ENCODE assay signal across 8 cellular contexts in genomic region chr2:176129013-176129796, GRCh38. TPM values are rescaled to one million over a fixed set of nuclear protein-coding genes. Genes with fewer than 3 reads are reported as not detected.
DNase-seq lines count a peak whose midpoint lies in the region; ATAC-seq and TF ChIP-seq lines count a peak whose summit lies in the region.

Gene HOXD8 (plus strand): TSS chr2:176129705. CDS start chr2:176130367, 662 bp downstream.

- no peak for TF ChIP-seq RAD21 in IMR-90 (IDR thresholded peaks at IDR 0.05; ENCODE audit: low read length)

- no peak within 1 kb of the TSS for H4K5ac ChIP-seq in IMR-90 (ENCODE audit: low read depth, low read length)

- H4K20me1 ChIP-seq in BLaER1 treated with 17β-estradiol and CSF1 and Interleukin-3, amounts not matched to agents 10 nM and 100 nM: peaks cover 0 to 66% (median 44%) of the 10 kb centered on the region in 11 experiments; a peak in 16 of 22 replicates
- no peaks in the 10 kb centered on the region for H4K20me1 ChIP-seq in IMR-90 (ENCODE audit: insufficient read depth, low read length)

- peaks cover 10% of the 10 kb centered on the region for H3K36me3 Mint-ChIP-seq in activated CD4-positive, alpha-beta memory T cell treated with anti-CD3 and anti-CD28 coated beads, Interleukin-2, amount 10 ng/mL, durations not matched to agents 7 days and 5 days (ENCODE audit: low read depth)

- no peak for TF ChIP-seq POLR2A in IMR-90 (IDR thresholded peaks at IDR 0.05; ENCODE audit: low read depth, low read length)
- TF ChIP-seq POLR2A in sigmoid colon (IDR thresholded peaks at IDR 0.05): no peak

- peak within 1 kb of the TSS; percentile 63 for H3K27ac Mint-ChIP-seq in activated CD4-positive, alpha-beta memory T cell treated with anti-CD3 and anti-CD28 coated beads, Interleukin-2, amount 10 ng/mL, durations not matched to agents 7 days and 5 days

- H3K79me1 ChIP-seq in IMR-90 (ENCODE audit: low read depth in 1 of 2, low read length in 2 of 2): no peaks in the 10 kb centered on the region

- CTCF ChIA-PET in IMR-90 (lab: Yijun Ruan, JAX): interaction anchor here (3.0 to 3.7 kb wide), 2 partner anchors 425 to 1019 kb away, joined by 19 to 22 read pairs; no protein-coding TSS in a partner anchor
- CTCF ChIA-PET in activated CD4-positive, alpha-beta memory T cell treated with anti-CD3 and anti-CD28 coated beads, Interleukin-2, amount 10 ng/mL, durations not matched to agents 7 days and 5 days (lab: Charles Lee): interaction anchor here (2.4 to 4.0 kb wide), 4 partner anchors 10 to 523 kb away, joined by 9 to 43 read pairs (median 18); no protein-coding TSS in a partner anchor

- peak within 1 kb of the TSS in 8 of 10 experiments; percentile 0 to 46 (median 36); a peak in 12 of 20 replicates for H3K4me3 ChIP-seq in BLaER1 treated with 17β-estradiol and CSF1 and Interleukin-3, amounts not matched to agents 10 nM and 100 nM
- H3K4me3 ChIP-seq in IMR-90 (ENCODE audit: insufficient read depth, low read depth, low read length): peak within 1 kb of the TSS; percentile 7; the same call in 1 of the 2 replicates
- peak within 1 kb of the TSS; percentile 37 to 69 (median 50) for H3K4me3 ChIP-seq in sigmoid colon

- H3K4me3 Mint-ChIP-seq in activated CD4-positive, alpha-beta memory T cell treated with anti-CD3 and anti-CD28 coated beads, Interleukin-2, amount 10 ng/mL, durations not matched to agents 7 days and 5 days: peak within 1 kb of the TSS; percentile 40

- no peak within 1 kb of the TSS for H3K56ac ChIP-seq in IMR-90 (ENCODE audit: extremely low read depth, insufficient read depth, low read length)

- no peak within 1 kb of the TSS; the same call in 1 of the 2 replicates for H3K23ac ChIP-seq in IMR-90 (ENCODE audit: low read depth, low read length)

- intact Hi-C loops in IMR-90 (cut with micrococcal nuclease) (no loop called here), left cardiac atrium (cut with DNase I) (loop anchor here (2.0 to 10.0 kb wide), 5 partner anchors 508 to 1018 kb away; no protein-coding TSS in a partner anchor), sigmoid colon (cut with DNase I) (loop anchor here (2.0 kb wide), 1 partner anchor 510 kb away; no protein-coding TSS in a partner anchor)

- DNase-seq in IMR-90 (peak; percentile 9), left cardiac atrium (no peak), sigmoid colon (peak; percentile 89), NOMO-1 treated with DMSO at 0.1 percent for 48 hours (lab: John Stamatoyannopoulos, UW; ENCODE audit: unreplicated experiment) (no peak)
- no peak for DNase-seq in activated CD4-positive, alpha-beta memory T cell treated with anti-CD3 and anti-CD28 coated beads, Interleukin-2, amount 10 ng/mL, durations not matched to agents 7 days and 5 days

- H2AFZ ChIP-seq in IMR-90 (replicated peaks; ENCODE audit: low read length, poor library complexity): peak within 1 kb of the TSS; percentile 70

- H3K9me1 ChIP-seq in IMR-90 (ENCODE audit: insufficient read depth, low read length): no peaks in the 10 kb centered on the region

- H3K9me3 Mint-ChIP-seq in activated CD4-positive, alpha-beta memory T cell treated with anti-CD3 and anti-CD28 coated beads, Interleukin-2, amount 10 ng/mL, durations not matched to agents 7 days and 5 days: no peaks in the 10 kb centered on the region

- H3K9ac ChIP-seq in BLaER1 treated with 17β-estradiol and CSF1 and Interleukin-3, amounts not matched to agents 10 nM and 100 nM: no peak within 1 kb of the TSS
- H3K9ac ChIP-seq in IMR-90 (ENCODE audit: low read depth, low read length): no peak within 1 kb of the TSS

- no peak within 1 kb of the TSS for H4K91ac ChIP-seq in IMR-90 (ENCODE audit: insufficient read depth, low read depth, low read length)

- H3K4me1 Mint-ChIP-seq in activated CD4-positive, alpha-beta memory T cell treated with anti-CD3 and anti-CD28 coated beads, Interleukin-2, amount 10 ng/mL, durations not matched to agents 7 days and 5 days: peaks cover 22% of the 10 kb centered on the region

- no peak within 1 kb of the TSS for H2BK20ac ChIP-seq in IMR-90 (ENCODE audit: low read depth, low read length)

- peak; percentile 21 for ATAC-seq in IMR-90 (ENCODE audit: low read depth)
- peak; percentile 36 to 48 for ATAC-seq in left cardiac atrium
- ATAC-seq in HG03175 (IDR thresholded peaks at IDR 0.05; ENCODE audit: unreplicated experiment): no peak
- no peak for ATAC-seq in GM21381 (IDR thresholded peaks at IDR 0.05; ENCODE audit: unreplicated experiment)

- no peak within 1 kb of the TSS for H3K27ac ChIP-seq in BLaER1 treated with 17β-estradiol and CSF1 and Interleukin-3, amounts not matched to agents 10 nM and 100 nM
- H3K27ac ChIP-seq in IMR-90 (ENCODE audit: insufficient read depth, low read length) (no peak within 1 kb of the TSS), sigmoid colon (peak within 1 kb of the TSS; percentile 72 to 93 (median 87))

- H3K4me2 ChIP-seq in BLaER1 treated with 17β-estradiol and CSF1 and Interleukin-3, amounts not matched to agents 10 nM and 100 nM: peak within 1 kb of the TSS; percentile 31 to 96 (median 66)
- H3K4me2 ChIP-seq in IMR-90 (ENCODE audit: low read depth, low read length): peak within 1 kb of the TSS; percentile 28; the same call in 1 of the 2 replicates

- no TSS peak for BruUV-seq in IMR-90 (replicated peaks; lab: Mats Ljungman, UMichigan)

- no peaks in the 10 kb centered on the region for H3K36me3 ChIP-seq in BLaER1 treated with 17β-estradiol and CSF1 and Interleukin-3, amounts not matched to agents 10 nM and 100 nM
- H3K36me3 ChIP-seq in IMR-90 (ENCODE audit: control insufficient read depth, insufficient read depth, low read length): no peaks in the 10 kb centered on the region
- no peaks in the 10 kb centered on the region for H3K36me3 ChIP-seq in sigmoid colon

- no peak within 1 kb of the TSS for H2AK9ac ChIP-seq in IMR-90 (replicated peaks; ENCODE audit: low read depth, low read length, poor library complexity)

- H3K14ac ChIP-seq in IMR-90 (replicated peaks; ENCODE audit: low read depth, low read length): no peak within 1 kb of the TSS

- peaks cover 81% of the 10 kb centered on the region for H3K27me3 Mint-ChIP-seq in activated CD4-positive, alpha-beta memory T cell treated with anti-CD3 and anti-CD28 coated beads, Interleukin-2, amount 10 ng/mL, durations not matched to agents 7 days and 5 days

- H3K18ac ChIP-seq in IMR-90 (ENCODE audit: low read depth, low read length): no peak within 1 kb of the TSS

- H2BK15ac ChIP-seq in IMR-90 (ENCODE audit: low read depth, low read length): no peak within 1 kb of the TSS

- H2BK120ac ChIP-seq in IMR-90 (ENCODE audit: low read depth, low read length): no peak within 1 kb of the TSS

- H2AK5ac ChIP-seq in IMR-90 (ENCODE audit: low read depth, low read length): no peak within 1 kb of the TSS

- H3K27me3 ChIP-seq in BLaER1 treated with 17β-estradiol and CSF1 and Interleukin-3, amounts not matched to agents 10 nM and 100 nM: peaks cover 100% of the 10 kb centered on the region in 11 experiments
- H3K27me3 ChIP-seq in IMR-90 (ENCODE audit: control insufficient read depth, insufficient read depth, low read length) (peaks cover 87% of the 10 kb centered on the region), sigmoid colon (peaks cover 11 to 69% (median 65%) of the 10 kb centered on the region in 3 donors)

- no peak within 1 kb of the TSS for H2BK5ac ChIP-seq in IMR-90 (ENCODE audit: low read depth, low read length, poor library complexity, severe bottlenecking)

- TF ChIP-seq EP300 in sigmoid colon (IDR thresholded peaks at IDR 0.05): no peak

- H3K4ac ChIP-seq in IMR-90 (ENCODE audit: low read depth, low read length): no peak within 1 kb of the TSS

- no peak within 1 kb of the TSS for H4K8ac ChIP-seq in IMR-90 (ENCODE audit: low read depth in 2 of 2, low read length in 2 of 2)

- H3K4me1 ChIP-seq in BLaER1 treated with 17β-estradiol and CSF1 and Interleukin-3, amounts not matched to agents 10 nM and 100 nM: peaks cover 10 to 22% (median 15%) of the 10 kb centered on the region in 10 experiments; a peak in 13 of 20 replicates
- no peaks in the 10 kb centered on the region for H3K4me1 ChIP-seq in IMR-90 (ENCODE audit: control insufficient read depth, insufficient read depth, low read length)
- peaks cover 0 to 49% (median 33%) of the 10 kb centered on the region in 4 donors for H3K4me1 ChIP-seq in sigmoid colon

- dilution Hi-C loops in IMR-90 (cut with HindIII; ENCODE audit: low sequenced_read_pairs, unreplicated experiment): no loop called here

- in situ Hi-C loops in IMR-90 (cut with MboI; ENCODE audit: low sequenced_read_pairs): loop anchor here (5.0 to 10.0 kb wide), 4 partner anchors 326 to 1026 kb away; no protein-coding TSS in a partner anchor

- peaks cover 10 to 23% (median 18%) of the 10 kb centered on the region in 11 experiments for H3K9me3 ChIP-seq in BLaER1 treated with 17β-estradiol and CSF1 and Interleukin-3, amounts not matched to agents 10 nM and 100 nM (replicated peaks in 1 of 11)
- H3K9me3 ChIP-seq in IMR-90 (ENCODE audit: control insufficient read depth, insufficient read depth, low read length) (no peaks in the 10 kb centered on the region; the same call in none of the 2 replicates), sigmoid colon (no peaks in the 10 kb centered on the region)

- POLR2A ChIA-PET in IMR-90 (lab: Charles Lee; ENCODE audit: unreplicated experiment): no interaction called here
- POLR2A ChIA-PET in activated CD4-positive, alpha-beta memory T cell treated with anti-CD3 and anti-CD28 coated beads, Interleukin-2, amount 10 ng/mL, durations not matched to agents 7 days and 5 days (lab: Charles Lee): no interaction called here

- WGBS in IMR-90 (ENCODE audit: extremely low coverage in 2 of 2, insufficient read length in 1 of 2), 2 experiments: 0% methylated on average over 5 of the region's 63 CpGs; no CpG with 5 or more reads in 1 of the 2 experiments
- 1 to 3% methylated on average over 63 of the region's 63 CpGs for whole genome bisulfite sequencing in sigmoid colon, 2 donors

- TF ChIP-seq CTCF in IMR-90 (conservative IDR thresholded peaks at IDR 0.05; ENCODE audit: low read depth, low read length) (no peak), sigmoid colon (IDR thresholded peaks at IDR 0.05) (no peak)

TF ChIP-seq in IMR-90, 13 proteins besides CTCF, POLR2A, EP300 and RAD21 (continues in another document):
- TF ChIP-seq CHD1 (IDR thresholded peaks at IDR 0.05; ENCODE audit: low read depth, low read length): no peak
- TF ChIP-seq NFE2L2 (IDR thresholded peaks at IDR 0.05; ENCODE audit: low read depth, low read length): no peak
- no peak for TF ChIP-seq SMC3 (IDR thresholded peaks at IDR 0.05; ENCODE audit: low read depth, low read length)
- TF ChIP-seq FOS (IDR thresholded peaks at IDR 0.05; ENCODE audit: low read depth, low read length): no peak
- no peak for TF ChIP-seq BHLHE40 (IDR thresholded peaks at IDR 0.05; ENCODE audit: low read depth, low read length)

RNA-seq across cellular contexts. Expression of gene HOXD8, which starts in this region (rescaled TPM):
- total RNA-seq in IMR-90 (2012; rRNA removed): not detected in 2 replicates
- polyA plus RNA-seq in IMR-90 (2012; rRNA removed): not detected in 2 replicates
- not detected in 2 replicates for polyA plus RNA-seq in IMR-90 (2012; cell fraction: cytosol; rRNA removed)
- not detected in 2 replicates for polyA plus RNA-seq in IMR-90 (2012; cell fraction: nucleus; rRNA removed; ENCODE audit: low replicate concordance)
- not detected for total RNA-seq in activated CD4-positive, alpha-beta memory T cell treated with anti-CD3 and anti-CD28 coated beads, Interleukin-2, amount 10 ng/mL, durations not matched to agents 7 days and 5 days
- total RNA-seq in left cardiac atrium: 1 to 10 TPM; 1.2 to 1.3 TPM
- 10 to 100 TPM; 10.2 to 19.7 (median 16.5) TPM for total RNA-seq in sigmoid colon
- 10 to 100 TPM in 1 of 3 donors, 1 to 10 TPM in 2; 2.5 to 10.8 (median 3.4) TPM for polyA plus RNA-seq in sigmoid colon

Comparison
In these comparisons a context has a peak if more than half of its experiments do, and no peak if none do; other contexts are left out.
1. RNA of gene HOXD8 (total RNA-seq): 10.2 to 19.7 TPM in sigmoid colon; 1.2 to 1.3 TPM in left cardiac atrium, not detected in IMR-90 and not detected in activated CD4-positive, alpha-beta memory T cell treated with anti-CD3 and anti-CD28 coated beads, Interleukin-2, amount 10 ng/mL, durations not matched to agents 7 days and 5 days; every median in the first group is over 4 times any median in the second.
2. Peak in DNase-seq, ATAC-seq, H3K4me3 ChIP-seq and H3K4me2 ChIP-seq in IMR-90; RNA of the gene not detected or under 1 TPM.
3. H3K27ac ChIP-seq: peak in sigmoid colon (4 of 4); none in BLaER1 treated with 17β-estradiol and CSF1 and Interleukin-3, amounts not matched to agents 10 nM and 100 nM (0 of 11) and IMR-90 (single experiment).
4. ATAC-seq: peak in left cardiac atrium (2 of 2); none in HG03175 (single experiment) and GM21381 (single experiment).
5. Peak in every context shown above with its lines, with median percentiles within 50 percentile points of each other: H3K4me3 ChIP-seq.